ENCODE assay signal across 17 cellular contexts in the genomic region with DNA sequence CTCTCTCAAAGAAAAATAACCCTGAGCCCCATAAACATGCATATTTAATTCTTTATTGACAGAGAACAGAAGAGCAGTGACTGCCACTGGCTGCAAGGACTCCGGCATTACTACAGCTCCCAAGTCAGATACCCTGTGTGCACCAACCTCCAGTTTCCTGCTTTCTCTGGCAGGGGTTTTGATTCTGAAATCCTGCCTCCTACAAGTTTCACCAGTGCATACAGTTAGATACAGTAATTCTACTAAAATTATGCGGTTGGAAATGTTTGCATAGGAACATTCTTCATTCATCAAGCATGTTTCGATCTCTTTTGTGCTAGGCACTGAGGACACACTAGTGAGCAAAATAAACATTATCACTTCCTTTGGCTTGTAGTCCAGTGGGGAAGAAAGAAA.
DNase-seq lines count a peak whose midpoint lies in the region; ATAC-seq, FAIRE-seq and TF ChIP-seq lines count a peak whose summit lies in the region.
"Had no signal": no experiment of that assay in that cellular context is flagged by ENCODE, and none has a peak within 500 bp of the region (broad histone marks: within the 10 kb centered on the region; RNA-seq: fewer than 3 reads in every experiment).

No MANE protein-coding gene starts in this region.

- WGBS in gastroesophageal sphincter (ENCODE audit: low coverage in 1 of 2), 2 donors: 53 to 54% methylated on average over 3 of the region's 3 CpGs

- CTCF ChIA-PET in CD8-positive, alpha-beta memory T cell (lab: Charles Lee): no interaction called here

- no peak overlapping the region for H3K4me3 Mint-ChIP-seq in activated T-helper 17 cell treated with anti-CD3 and anti-CD28 coated beads, Interleukin-2, amount 50 U/mL, for 72 hours
- H3K4me3 Mint-ChIP-seq in glutamatergic neuron (ENCODE audit: unreplicated experiment): no peak overlapping the region
- H3K4me3 Mint-ChIP-seq in CD8-positive, alpha-beta memory T cell: no peak overlapping the region
- H3K4me3 Mint-ChIP-seq: H9 had no signal

- TF ChIP-seq CTCF in bronchial epithelial cell (IDR thresholded peaks at IDR 0.05; ENCODE audit: insufficient read depth, low read length, severe bottlenecking): no peak
- TF ChIP-seq CTCF in omental fat pad (IDR thresholded peaks at IDR 0.05): no peak
- TF ChIP-seq CTCF in glutamatergic neuron (IDR thresholded peaks at IDR 0.05; ENCODE audit: partially characterized antibody, unreplicated experiment): no peak
- TF ChIP-seq CTCF in gastroesophageal sphincter (IDR thresholded peaks at IDR 0.05): no peak

- H3K4me3 ChIP-seq in bronchial epithelial cell (ENCODE audit: low read depth, low read length) (no peak overlapping the region), gastroesophageal sphincter (no peak overlapping the region)
- H3K4me3 ChIP-seq in CD8-positive, alpha-beta memory T cell (ENCODE audit: low read length): no peak overlapping the region
- H3K4me3 ChIP-seq: PC-9, SJSA1 had no signal

- no peaks in the 10 kb centered on the region for H3K36me3 Mint-ChIP-seq in activated T-helper 17 cell treated with anti-CD3 and anti-CD28 coated beads, Interleukin-2, amount 50 U/mL, for 72 hours (ENCODE audit: low read depth)
- no peaks in the 10 kb centered on the region for H3K36me3 Mint-ChIP-seq in glutamatergic neuron (ENCODE audit: unreplicated experiment)
- H3K36me3 Mint-ChIP-seq in CD8-positive, alpha-beta memory T cell: no peaks in the 10 kb centered on the region

- H3K4me1 ChIP-seq in CD8-positive, alpha-beta memory T cell (ENCODE audit: insufficient read depth, low read length): no peaks in the 10 kb centered on the region
- H3K4me1 ChIP-seq in gastroesophageal sphincter: no peaks in the 10 kb centered on the region

- DNase-seq in bronchial epithelial cell (ENCODE audit: low read depth) (peak; percentile 54), kidney glomerular epithelial cell (lab: John Stamatoyannopoulos, UW) (peak; percentile 73), omental fat pad (ENCODE audit: low spot score) (no peak), glutamatergic neuron (no peak)
- DNase-seq in CD8-positive, alpha-beta memory T cell: no peak
- DNase-seq: DMS79, H9, KG1, NCI-H146, NCI-H2081, NCI-H510A treated with DMSO at 0.1 percent for 48 hours, PC-9 had no signal

- POLR2A ChIA-PET in CD8-positive, alpha-beta memory T cell (lab: Charles Lee): no interaction called here

- no peaks in the 10 kb centered on the region for H3K27me3 ChIP-seq in bronchial epithelial cell (ENCODE audit: control insufficient read depth, insufficient read depth, low read length)
- H3K27me3 ChIP-seq in CD8-positive, alpha-beta memory T cell (ENCODE audit: insufficient read depth, low read length, poor library complexity, severe bottlenecking): no peaks in the 10 kb centered on the region
- no peaks in the 10 kb centered on the region for H3K27me3 ChIP-seq in gastroesophageal sphincter
- H3K27me3 ChIP-seq: SJSA1 had no signal

- no peak overlapping the region for H3K27ac Mint-ChIP-seq in activated T-helper 17 cell treated with anti-CD3 and anti-CD28 coated beads, Interleukin-2, amount 50 U/mL, for 72 hours
- H3K27ac Mint-ChIP-seq in glutamatergic neuron (ENCODE audit: unreplicated experiment): no peak overlapping the region
- H3K27ac Mint-ChIP-seq in CD8-positive, alpha-beta memory T cell: no peak overlapping the region
- H3K27ac Mint-ChIP-seq: H9 had no signal

- TF ChIP-seq EP300 in gastroesophageal sphincter (IDR thresholded peaks at IDR 0.05): no peak

- no peak for TF ChIP-seq POLR2A in gastroesophageal sphincter (IDR thresholded peaks at IDR 0.05)

- H3K4me1 Mint-ChIP-seq in activated T-helper 17 cell treated with anti-CD3 and anti-CD28 coated beads, Interleukin-2, amount 50 U/mL, for 72 hours: no peaks in the 10 kb centered on the region
- H3K4me1 Mint-ChIP-seq in glutamatergic neuron (ENCODE audit: low read depth, unreplicated experiment): peaks cover 4% of the 10 kb centered on the region
- H3K4me1 Mint-ChIP-seq in CD8-positive, alpha-beta memory T cell: no peaks in the 10 kb centered on the region

- no peaks in the 10 kb centered on the region for H3K36me3 ChIP-seq in bronchial epithelial cell (ENCODE audit: control insufficient read depth, insufficient read depth, low read length)
- H3K36me3 ChIP-seq in CD8-positive, alpha-beta memory T cell (ENCODE audit: insufficient read depth, low read length): no peaks in the 10 kb centered on the region
- no peaks in the 10 kb centered on the region for H3K36me3 ChIP-seq in gastroesophageal sphincter
- H3K36me3 ChIP-seq: SJSA1 had no signal

- H3K27ac ChIP-seq in CD8-positive, alpha-beta memory T cell (ENCODE audit: low read depth, low read length): no peak overlapping the region
- no peak overlapping the region for H3K27ac ChIP-seq in gastroesophageal sphincter
- H3K27ac ChIP-seq: PC-9, SJSA1 had no signal

- ATAC-seq in activated T-helper 17 cell treated with anti-CD3 and anti-CD28 coated beads, Interleukin-2, amount 50 U/mL, for 72 hours (replicated peaks): peak; percentile 77
- peak; percentile 47 for ATAC-seq in omental fat pad (ENCODE audit: low FRiP score)
- ATAC-seq in HG03520 (IDR thresholded peaks at IDR 0.05; ENCODE audit: unreplicated experiment): no peak
- no peak for ATAC-seq in gastroesophageal sphincter
- ATAC-seq: HepG2 had no signal

- no peaks in the 10 kb centered on the region for H3K9me3 ChIP-seq in CD8-positive, alpha-beta memory T cell (ENCODE audit: low read length)
- no peaks in the 10 kb centered on the region for H3K9me3 ChIP-seq in gastroesophageal sphincter
- H3K9me3 ChIP-seq: SJSA1 had no signal

- no peak for FAIRE-seq in bronchial epithelial cell (lab: Jason Lieb, UNC)
- FAIRE-seq: HepG2 had no signal

- H3K27me3 Mint-ChIP-seq in activated T-helper 17 cell treated with anti-CD3 and anti-CD28 coated beads, Interleukin-2, amount 50 U/mL, for 72 hours: peaks cover 10% of the 10 kb centered on the region
- H3K27me3 Mint-ChIP-seq in glutamatergic neuron (ENCODE audit: unreplicated experiment): no peaks in the 10 kb centered on the region
- peaks cover 2% of the 10 kb centered on the region in 2 donors for H3K27me3 Mint-ChIP-seq in CD8-positive, alpha-beta memory T cell

- H3K9me3 Mint-ChIP-seq in activated T-helper 17 cell treated with anti-CD3 and anti-CD28 coated beads, Interleukin-2, amount 50 U/mL, for 72 hours: no peaks in the 10 kb centered on the region
- no peaks in the 10 kb centered on the region for H3K9me3 Mint-ChIP-seq in glutamatergic neuron (ENCODE audit: unreplicated experiment)
- H3K9me3 Mint-ChIP-seq in CD8-positive, alpha-beta memory T cell: peaks cover 0 to 3% (median 0%) of the 10 kb centered on the region in 5 donors
- H3K9me3 Mint-ChIP-seq: H9 had no signal

Comparison
In these comparisons a context has a peak if more than half of its experiments do, and no peak if none do; other contexts are left out.
1. ATAC-seq: peak in activated T-helper 17 cell treated with anti-CD3 and anti-CD28 coated beads, Interleukin-2, amount 50 U/mL, for 72 hours (single experiment) and omental fat pad (single experiment); none in HG03520 (single experiment) and gastroesophageal sphincter (single experiment).
2. DNase-seq: peak in bronchial epithelial cell (single experiment) and kidney glomerular epithelial cell (single experiment); none in omental fat pad (single experiment), glutamatergic neuron (single experiment) and CD8-positive, alpha-beta memory T cell (0 of 5).